Comparison of ENCODE assay signal across 8 cellular contexts in genomic region chr2:113240150-113240914, GRCh38. TPM values are rescaled to one million over a fixed set of nuclear protein-coding genes. Genes with fewer than 3 reads are reported as not detected.
DNase-seq lines count a peak whose midpoint lies in the region; ATAC-seq, FAIRE-seq and TF ChIP-seq lines count a peak whose summit lies in the region.

No MANE protein-coding gene starts in this region.

- H3K4me2 ChIP-seq in GM12878 (ENCODE audit: control insufficient read depth, insufficient read depth) = no peak overlapping the region
- H3K4me2 ChIP-seq in keratinocyte (ENCODE audit: control insufficient read depth, extremely low read depth, insufficient read depth, low read depth, low read length) = peak overlapping the region; percentile 83

- H3K9me3 ChIP-seq in GM12878 (replicated peaks; ENCODE audit: control insufficient read depth, insufficient read depth, low read length) (no peaks in the 10 kb centered on the region), keratinocyte (ENCODE audit: control insufficient read depth, low read depth, low read length) (no peaks in the 10 kb centered on the region), subcutaneous abdominal adipose tissue (ENCODE audit: control insufficient read depth in 5 of 5, low read length in 5 of 5) (no peaks in the 10 kb centered on the region)

- H3K27me3 ChIP-seq in GM12878 (replicated peaks in 1 of 2; ENCODE audit: control insufficient read depth in 2 of 2, insufficient read depth in 2 of 2, low read length in 1 of 2) (no peaks in the 10 kb centered on the region; a peak in 1 of 4 replicates), keratinocyte (ENCODE audit: control insufficient read depth, extremely low read depth, insufficient read depth, low read length) (no peaks in the 10 kb centered on the region), subcutaneous abdominal adipose tissue (ENCODE audit: control insufficient read depth in 5 of 5, insufficient read depth in 4 of 5, low read length in 5 of 5) (no peaks in the 10 kb centered on the region)

- no TSS peak for BruUV-seq in GM12878 (replicated peaks; lab: Mats Ljungman, UMichigan)

- no peak for FAIRE-seq in GM12878 (lab: Jason Lieb, UNC)
- no peak for FAIRE-seq in keratinocyte (lab: Jason Lieb, UNC)

- dilution Hi-C loops in keratinocyte (cut with MboI; ENCODE audit: extremely low pct_ligation_motif_present, low sequenced_read_pairs) = no loop called here

- H3K9me1 ChIP-seq in keratinocyte (ENCODE audit: control insufficient read depth, extremely low read depth, insufficient read depth, low read length) = no peaks in the 10 kb centered on the region

- in situ Hi-C loops in GM12878 (cut with MboI) = no loop called here

- H3K9ac ChIP-seq in GM12878 (ENCODE audit: control insufficient read depth, insufficient read depth, low read length) (no peak overlapping the region), keratinocyte (ENCODE audit: control insufficient read depth, extremely low read depth, insufficient read depth, low read length) (peak overlapping the region; percentile 71), subcutaneous abdominal adipose tissue (ENCODE audit: low read length in 5 of 5) (peak overlapping the region in 1 of 5 donors; percentile 5)

- TF ChIP-seq CTCF in GM12878 (IDR thresholded peaks at IDR 0.05 in 2 of 3, conservative IDR thresholded peaks at IDR 0.05 in 1 of 3; ENCODE audit: control insufficient read depth in 2 of 3, extremely low read depth in 1 of 3, insufficient read depth in 1 of 3, low read depth in 3 of 3, low read length in 3 of 3) (no peak), keratinocyte (optimal IDR thresholded peaks at IDR 0.05 in 1 of 3, IDR thresholded peaks at IDR 0.05 in 1 of 3, conservative IDR thresholded peaks at IDR 0.05 in 1 of 3; ENCODE audit: extremely low read depth in 1 of 3, insufficient read depth in 2 of 3, low read length in 3 of 3) (peak in 1 of 3 experiments; percentile 23)

- TF ChIP-seq EP300 in GM12878 (IDR thresholded peaks at IDR 0.05; ENCODE audit: borderline replicate concordance in 1 of 2, control insufficient read depth in 1 of 2, low read depth in 2 of 2, low read length in 2 of 2) = no peak

- WGBS in GM12878 (ENCODE audit: insufficient coverage, insufficient replicate concordance, low lambda C conversion rate, missing lambda C conversion rate) = 16% methylated on average over 15 of the region's 15 CpGs

- H3K27ac ChIP-seq in GM12878 (ENCODE audit: control insufficient read depth, insufficient read depth) (no peak overlapping the region), keratinocyte (ENCODE audit: control insufficient read depth, insufficient read depth, low read length) (peak overlapping the region; percentile 97), subcutaneous abdominal adipose tissue (ENCODE audit: low read depth, low read length) (peak overlapping the region; percentile 67)

- H3K4me3 ChIP-seq in GM12878 (no peak overlapping the region), keratinocyte (ENCODE audit: control insufficient read depth in 2 of 3, extremely low read depth in 1 of 3, insufficient read depth in 2 of 3, low read depth in 1 of 3, low read length in 3 of 3) (peak overlapping the region in 2 of 3 experiments; percentile 32 to 33), subcutaneous abdominal adipose tissue (ENCODE audit: low read depth in 1 of 5, low read length in 5 of 5) (peak overlapping the region in 3 of 5 donors; percentile 19 to 37 (median 27))

- ATAC-seq in GM12878 = no peak
- no peak for ATAC-seq in GM18519 (IDR thresholded peaks at IDR 0.05; ENCODE audit: low FRiP score, unreplicated experiment)
- ATAC-seq in HG02571 (IDR thresholded peaks at IDR 0.05; ENCODE audit: unreplicated experiment) = no peak
- no peak for ATAC-seq in HG03175 (IDR thresholded peaks at IDR 0.05; ENCODE audit: unreplicated experiment)

- POLR2A ChIA-PET in GM12878 (lab: Charles Lee) = no interaction called here

- CTCF ChIA-PET in GM12878 (lab: Yijun Ruan, JAX) = interaction anchor here (0.9 to 4.3 kb wide), 5 partner anchors 9 to 150 kb away, joined by 3 to 37 read pairs (median 3); no protein-coding TSS in a partner anchor

- H2AFZ ChIP-seq in GM12878 (ENCODE audit: control insufficient read depth, low read depth, low read length) (no peak overlapping the region), keratinocyte (ENCODE audit: control insufficient read depth, low read length) (peak overlapping the region; percentile 7)

- TF ChIP-seq RAD21 in GM12878 (IDR thresholded peaks at IDR 0.05; ENCODE audit: insufficient read depth, low read depth, low read length) = no peak

- peaks cover 14% of the 10 kb centered on the region for H3K79me2 ChIP-seq in GM12878 (ENCODE audit: control insufficient read depth, insufficient read depth, low read length)
- peaks cover 15% of the 10 kb centered on the region for H3K79me2 ChIP-seq in keratinocyte (ENCODE audit: control insufficient read depth, insufficient read depth, low read length)

- H3K4me1 ChIP-seq in GM12878 (ENCODE audit: control insufficient read depth, insufficient read depth, low read length) = peaks cover 2% of the 10 kb centered on the region; the same call in 1 of the 2 replicates
- peaks cover 29% of the 10 kb centered on the region for H3K4me1 ChIP-seq in keratinocyte (ENCODE audit: control insufficient read depth, extremely low read depth, insufficient read depth, low read length)
- peaks cover 5 to 62% (median 49%) of the 10 kb centered on the region in 5 donors for H3K4me1 ChIP-seq in subcutaneous abdominal adipose tissue (ENCODE audit: control insufficient read depth in 5 of 5, insufficient read depth in 5 of 5, low read length in 5 of 5)

- no peaks in the 10 kb centered on the region for H4K20me1 ChIP-seq in GM12878 (ENCODE audit: control insufficient read depth, insufficient read depth)
- H4K20me1 ChIP-seq in keratinocyte (ENCODE audit: control insufficient read depth, extremely low read depth, insufficient read depth, low read length) = no peaks in the 10 kb centered on the region

- intact Hi-C loops in GM12878 (cut with micrococcal nuclease; ENCODE audit: unreplicated experiment) = no loop called here

- RAD21 ChIA-PET in GM12878 (lab: Charles Lee; ENCODE audit: unreplicated experiment) = interaction anchor here (0.6 to 1.4 kb wide), 3 partner anchors 9 to 36 kb away, joined by 3 to 4 read pairs (median 4); no protein-coding TSS in a partner anchor

- TF ChIP-seq POLR2A in GM12878 (IDR thresholded peaks at IDR 0.05; ENCODE audit: low read depth, low read length) = peak; percentile 47; the same call in 1 of the 2 replicates

- SMC1A ChIA-PET in GM12878 (lab: Charles Lee; ENCODE audit: uncharacterized antibody, unreplicated experiment) = no interaction called here

- H3K36me3 ChIP-seq in GM12878 (ENCODE audit: control insufficient read depth in 2 of 2, insufficient read depth in 2 of 2, low read length in 1 of 2) (peaks cover 0 to 5% of the 10 kb centered on the region in 2 experiments; a peak in 2 of 4 replicates), keratinocyte (ENCODE audit: control insufficient read depth in 2 of 2, extremely low read depth in 1 of 2, insufficient read depth in 2 of 2, low read length in 2 of 2) (no peaks in the 10 kb centered on the region), subcutaneous abdominal adipose tissue (ENCODE audit: control insufficient read depth in 5 of 5, insufficient read depth in 5 of 5, low read length in 5 of 5) (peaks cover 0 to 4% (median 0%) of the 10 kb centered on the region in 5 donors)

- peak; percentile 94 for DNase-seq in DMS 273 (lab: John Stamatoyannopoulos, UW; ENCODE audit: unreplicated experiment)
- DNase-seq in NCI-H1694 treated with DMSO at 0.1 percent for 48 hours (lab: John Stamatoyannopoulos, UW) = peak; percentile 25
- no peak for DNase-seq in GM12878 (ENCODE audit: low read depth, low spot score)
- DNase-seq in keratinocyte (ENCODE audit: low read depth, low spot score) = peak; percentile 95

TF ChIP-seq in GM12878, 131 proteins besides CTCF, POLR2A, EP300 and RAD21 (continues in another document):
- no peak for TF ChIP-seq BRCA1 (IDR thresholded peaks at IDR 0.05; ENCODE audit: low read depth, low read length)
- no peak for TF ChIP-seq JUNB (IDR thresholded peaks at IDR 0.05)
- TF ChIP-seq BMI1 (IDR thresholded peaks at IDR 0.05; ENCODE audit: borderline replicate concordance) = no peak
- no peak for TF ChIP-seq RFX5 (IDR thresholded peaks at IDR 0.05; ENCODE audit: low read depth, low read length)
- TF ChIP-seq POU2F2 (IDR thresholded peaks at IDR 0.05; ENCODE audit: borderline replicate concordance, low read depth, low read length) = no peak
- TF ChIP-seq NFXL1 (IDR thresholded peaks at IDR 0.05; ENCODE audit: borderline replicate concordance) = no peak
- TF ChIP-seq ZNF24 (IDR thresholded peaks at IDR 0.05) = no peak
- no peak for TF ChIP-seq ZBED1 (IDR thresholded peaks at IDR 0.05; ENCODE audit: borderline replicate concordance)
- no peak for TF ChIP-seq SUZ12 (IDR thresholded peaks at IDR 0.05; ENCODE audit: unreplicated experiment)

RNA-seq across cellular contexts. Expression of gene PAX8, which starts 38.4 kb away (rescaled TPM):
- total RNA-seq in GM12878 (2013; cell fraction: nucleolus; rRNA removed) = 4.0 and 4.6 TPM in 2 replicates
- 0.51 and 0.87 TPM in 2 replicates for total RNA-seq in GM12878 (2014; rRNA removed)
- 0.45 and 0.64 TPM in 2 replicates for total RNA-seq in GM12878 (2014; rRNA removed; fragmentation: Illumina TruSeq; extraction: Trizol)
- 1.2 and 1.5 TPM in 2 replicates for total RNA-seq in GM12878 (2021)
- 2.2 TPM for polyA plus RNA-seq in GM12878 (2011; ENCODE audit: low read depth)
- polyA plus RNA-seq in GM12878 (2011; rRNA removed) = 0.75 and 0.96 TPM in 2 replicates
- polyA plus RNA-seq in GM12878 (2011; cell fraction: cytosol; rRNA removed) = 1.2 and 1.3 TPM in 2 replicates
- 1.4 and 2.1 TPM in 2 replicates for polyA plus RNA-seq in GM12878 (2011; cell fraction: nucleus; rRNA removed)
- polyA plus RNA-seq in GM12878 (2012) = 4.6 and 7.6 TPM in 2 replicates
- 0.97 and 1.0 TPM in 2 replicates for polyA plus RNA-seq in GM12878 (2014; fragmentation: Illumina TruSeq; extraction: Trizol)
- under 1 TPM; 0.16 to 0.40 TPM for polyA plus RNA-seq in GM12878 (2014; fragmentation: Nextera tagmentation; extraction: Ambion mirVana)
- 1.5 and 2.2 TPM in 2 replicates for polyA plus RNA-seq in GM12878 (2014; rRNA removed)
- polyA plus RNA-seq in GM12878 (2016; fragmentation: Nextera tagmentation; extraction: Ambion mirVana) = 1 to 10 TPM; 1.5 to 2.5 TPM
- polyA minus RNA-seq in GM12878 (2011; rRNA and poly(A)+ RNA removed) = 1.1 and 1.2 TPM in 2 replicates
- 0.67 and 0.94 TPM in 2 replicates for polyA minus RNA-seq in GM12878 (2011; cell fraction: cytosol; rRNA and poly(A)+ RNA removed)
- 0.85 and 1.4 TPM in 2 replicates for polyA minus RNA-seq in GM12878 (2011; cell fraction: nucleus; rRNA and poly(A)+ RNA removed)
- polyA plus RNA-seq in keratinocyte = 3.4 to 5.9 TPM (median 4.4 TPM) in 3 replicates
- polyA plus RNA-seq in keratinocyte (2011; ENCODE audit: low read depth) = 3.4 TPM
- 5.5 and 7.0 TPM in 2 replicates for polyA plus RNA-seq in keratinocyte (2011; cell fraction: cytosol; rRNA removed)
- polyA plus RNA-seq in keratinocyte (2011; cell fraction: nucleus; rRNA removed) = 7.3 and 7.6 TPM in 2 replicates
- 8.2 and 8.9 TPM in 2 replicates for polyA plus RNA-seq in keratinocyte (2012; ENCODE audit: low replicate concordance)
- polyA minus RNA-seq in keratinocyte = 5.7 to 8.2 TPM (median 6.8 TPM) in 3 replicates
- 2.1 TPM for polyA minus RNA-seq in keratinocyte (2011; cell fraction: cytosol; rRNA and poly(A)+ RNA removed)
- 5.5 and 6.1 TPM in 2 replicates for polyA minus RNA-seq in keratinocyte (2011; cell fraction: nucleus; rRNA and poly(A)+ RNA removed)
